ENCODE assay signal across 1 cellular context in the genomic region with DNA sequence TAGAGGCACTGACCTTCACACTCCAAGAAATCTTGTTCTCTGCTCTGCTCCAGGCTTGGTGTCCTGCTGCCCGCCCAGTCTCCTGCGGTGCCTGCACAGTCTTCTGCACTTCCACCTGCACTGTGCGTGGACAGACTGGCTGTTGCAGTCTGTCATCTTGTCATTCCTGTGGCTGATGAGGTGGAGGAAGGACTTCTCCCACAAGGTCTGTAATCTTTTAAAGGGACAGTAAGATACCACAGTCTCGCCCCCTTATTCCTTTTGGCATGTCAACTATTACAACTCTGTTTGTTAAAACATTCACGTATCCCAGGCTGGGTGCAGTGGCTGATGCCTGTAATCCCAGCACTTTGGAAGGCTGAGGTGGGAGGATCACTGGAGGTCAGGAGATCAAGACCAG.
TF ChIP-seq lines count a peak whose summit lies in the region.

No MANE protein-coding gene starts in this region.

TF ChIP-seq in SK-N-SH, 30 proteins besides CTCF, POLR2A, EP300 and RAD21 (continued from another document):
- TF ChIP-seq, protein P1, sequence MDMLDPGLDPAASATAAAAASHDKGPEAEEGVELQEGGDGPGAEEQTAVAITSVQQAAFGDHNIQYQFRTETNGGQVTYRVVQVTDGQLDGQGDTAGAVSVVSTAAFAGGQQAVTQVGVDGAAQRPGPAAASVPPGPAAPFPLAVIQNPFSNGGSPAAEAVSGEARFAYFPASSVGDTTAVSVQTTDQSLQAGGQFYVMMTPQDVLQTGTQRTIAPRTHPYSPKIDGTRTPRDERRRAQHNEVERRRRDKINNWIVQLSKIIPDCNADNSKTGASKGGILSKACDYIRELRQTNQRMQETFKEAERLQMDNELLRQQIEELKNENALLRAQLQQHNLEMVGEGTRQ (IDR thresholded peaks at IDR 0.05; ENCODE audit: borderline replicate concordance, low read depth, low read length): no peak
- no peak for TF ChIP-seq NFIC (IDR thresholded peaks at IDR 0.05; ENCODE audit: borderline replicate concordance)
- TF ChIP-seq YY1 (IDR thresholded peaks at IDR 0.05; ENCODE audit: low read depth): no peak
